ENCODE assay signal across 1 cellular context in the genomic region with DNA sequence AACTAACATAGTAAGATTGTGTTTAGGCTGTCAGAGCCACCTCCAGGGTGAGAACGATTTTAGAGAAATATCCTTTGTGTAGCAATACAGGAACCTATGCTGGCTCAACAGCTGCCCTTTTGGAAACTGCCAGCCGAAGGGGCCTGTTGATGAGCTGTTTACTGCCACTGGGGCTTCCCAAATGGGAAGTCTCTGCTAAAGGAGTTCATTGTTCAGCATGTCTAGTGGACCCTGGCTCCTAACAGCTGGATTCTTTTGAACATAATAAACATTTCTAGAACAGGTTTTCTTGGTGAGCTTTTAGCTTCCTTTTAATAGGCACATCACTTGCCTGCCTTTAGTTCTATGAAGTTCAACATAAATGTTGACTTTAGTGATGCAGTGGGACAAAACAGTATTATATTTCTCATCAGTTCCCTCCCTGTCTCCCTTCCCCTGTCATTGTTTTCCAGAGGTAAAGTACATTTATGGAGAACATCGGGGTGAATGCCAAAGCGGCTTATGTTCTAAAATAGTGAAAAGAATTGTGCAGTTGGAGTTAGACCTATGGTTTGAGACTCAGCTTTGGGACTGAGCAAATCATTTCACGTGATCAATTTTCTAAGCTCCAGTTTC.
A peak's percentile ranks its signal among the peaks of the same experiment; 100 is the strongest.
TF ChIP-seq lines count a peak whose summit lies in the region.

No MANE protein-coding gene starts in this region.

TF ChIP-seq in HepG2, 621 proteins besides CTCF, POLR2A, EP300 and RAD21 (continued from another document and continues in another):
- TF ChIP-seq TRAFD1 (CRISPR knock-in tag; IDR thresholded peaks at IDR 0.05; ENCODE audit: borderline replicate concordance): no peak
- no peak for TF ChIP-seq BRD4 (CRISPR knock-in tag; IDR thresholded peaks at IDR 0.05)
- TF ChIP-seq NR2C2 (CRISPR knock-in tag; IDR thresholded peaks at IDR 0.05; ENCODE audit: borderline replicate concordance): no peak
- no peak for TF ChIP-seq GZF1 (CRISPR knock-in tag; IDR thresholded peaks at IDR 0.05)
- TF ChIP-seq ZNF710 (CRISPR knock-in tag; IDR thresholded peaks at IDR 0.05; ENCODE audit: borderline replicate concordance): peak; percentile 47; the same call in 1 of the 2 replicates
- TF ChIP-seq SAP130 (CRISPR knock-in tag; IDR thresholded peaks at IDR 0.05; ENCODE audit: low read depth): 0 out of 2 replicates have a peak, but pooled peaks have one; percentile 46
- no peak for TF ChIP-seq MLXIP (CRISPR knock-in tag; IDR thresholded peaks at IDR 0.05; ENCODE audit: borderline replicate concordance)
- TF ChIP-seq, protein P1, sequence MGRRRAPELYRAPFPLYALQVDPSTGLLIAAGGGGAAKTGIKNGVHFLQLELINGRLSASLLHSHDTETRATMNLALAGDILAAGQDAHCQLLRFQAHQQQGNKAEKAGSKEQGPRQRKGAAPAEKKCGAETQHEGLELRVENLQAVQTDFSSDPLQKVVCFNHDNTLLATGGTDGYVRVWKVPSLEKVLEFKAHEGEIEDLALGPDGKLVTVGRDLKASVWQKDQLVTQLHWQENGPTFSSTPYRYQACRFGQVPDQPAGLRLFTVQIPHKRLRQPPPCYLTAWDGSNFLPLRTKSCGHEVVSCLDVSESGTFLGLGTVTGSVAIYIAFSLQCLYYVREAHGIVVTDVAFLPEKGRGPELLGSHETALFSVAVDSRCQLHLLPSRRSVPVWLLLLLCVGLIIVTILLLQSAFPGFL (CRISPR knock-in tag; IDR thresholded peaks at IDR 0.05): no peak
- TF ChIP-seq ATF7-NPFF (CRISPR knock-in tag; IDR thresholded peaks at IDR 0.05; ENCODE audit: low read depth): no peak
- TF ChIP-seq CENPT (CRISPR knock-in tag; IDR thresholded peaks at IDR 0.05; ENCODE audit: low read depth): no peak
- TF ChIP-seq POLR2AphosphoS2 (IDR thresholded peaks at IDR 0.05; ENCODE audit: low read depth, low read length): no peak
- TF ChIP-seq, protein P2, sequence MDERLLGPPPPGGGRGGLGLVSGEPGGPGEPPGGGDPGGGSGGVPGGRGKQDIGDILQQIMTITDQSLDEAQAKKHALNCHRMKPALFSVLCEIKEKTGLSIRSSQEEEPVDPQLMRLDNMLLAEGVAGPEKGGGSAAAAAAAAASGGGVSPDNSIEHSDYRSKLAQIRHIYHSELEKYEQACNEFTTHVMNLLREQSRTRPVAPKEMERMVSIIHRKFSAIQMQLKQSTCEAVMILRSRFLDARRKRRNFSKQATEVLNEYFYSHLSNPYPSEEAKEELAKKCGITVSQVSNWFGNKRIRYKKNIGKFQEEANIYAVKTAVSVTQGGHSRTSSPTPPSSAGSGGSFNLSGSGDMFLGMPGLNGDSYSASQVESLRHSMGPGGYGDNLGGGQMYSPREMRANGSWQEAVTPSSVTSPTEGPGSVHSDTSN (CRISPR knock-in tag; IDR thresholded peaks at IDR 0.05): no peak
- TF ChIP-seq, protein P3, sequence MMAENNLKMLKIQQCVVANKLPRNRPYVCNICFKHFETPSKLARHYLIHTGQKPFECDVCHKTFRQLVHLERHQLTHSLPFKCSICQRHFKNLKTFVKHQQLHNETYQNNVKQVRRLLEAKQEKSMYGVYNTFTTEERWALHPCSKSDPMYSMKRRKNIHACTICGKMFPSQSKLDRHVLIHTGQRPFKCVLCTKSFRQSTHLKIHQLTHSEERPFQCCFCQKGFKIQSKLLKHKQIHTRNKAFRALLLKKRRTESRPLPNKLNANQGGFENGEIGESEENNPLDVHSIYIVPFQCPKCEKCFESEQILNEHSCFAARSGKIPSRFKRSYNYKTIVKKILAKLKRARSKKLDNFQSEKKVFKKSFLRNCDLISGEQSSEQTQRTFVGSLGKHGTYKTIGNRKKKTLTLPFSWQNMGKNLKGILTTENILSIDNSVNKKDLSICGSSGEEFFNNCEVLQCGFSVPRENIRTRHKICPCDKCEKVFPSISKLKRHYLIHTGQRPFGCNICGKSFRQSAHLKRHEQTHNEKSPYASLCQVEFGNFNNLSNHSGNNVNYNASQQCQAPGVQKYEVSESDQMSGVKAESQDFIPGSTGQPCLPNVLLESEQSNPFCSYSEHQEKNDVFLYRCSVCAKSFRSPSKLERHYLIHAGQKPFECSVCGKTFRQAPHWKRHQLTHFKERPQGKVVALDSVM (CRISPR knock-in tag; IDR thresholded peaks at IDR 0.05): no peak
- TF ChIP-seq ZNF10 (CRISPR knock-in tag; IDR thresholded peaks at IDR 0.05; ENCODE audit: borderline replicate concordance, low read depth): no peak
- no peak for TF ChIP-seq MED13 (CRISPR knock-in tag; IDR thresholded peaks at IDR 0.05)
- no peak for TF ChIP-seq ARNTL (CRISPR knock-in tag; IDR thresholded peaks at IDR 0.05)
- TF ChIP-seq, protein P4, sequence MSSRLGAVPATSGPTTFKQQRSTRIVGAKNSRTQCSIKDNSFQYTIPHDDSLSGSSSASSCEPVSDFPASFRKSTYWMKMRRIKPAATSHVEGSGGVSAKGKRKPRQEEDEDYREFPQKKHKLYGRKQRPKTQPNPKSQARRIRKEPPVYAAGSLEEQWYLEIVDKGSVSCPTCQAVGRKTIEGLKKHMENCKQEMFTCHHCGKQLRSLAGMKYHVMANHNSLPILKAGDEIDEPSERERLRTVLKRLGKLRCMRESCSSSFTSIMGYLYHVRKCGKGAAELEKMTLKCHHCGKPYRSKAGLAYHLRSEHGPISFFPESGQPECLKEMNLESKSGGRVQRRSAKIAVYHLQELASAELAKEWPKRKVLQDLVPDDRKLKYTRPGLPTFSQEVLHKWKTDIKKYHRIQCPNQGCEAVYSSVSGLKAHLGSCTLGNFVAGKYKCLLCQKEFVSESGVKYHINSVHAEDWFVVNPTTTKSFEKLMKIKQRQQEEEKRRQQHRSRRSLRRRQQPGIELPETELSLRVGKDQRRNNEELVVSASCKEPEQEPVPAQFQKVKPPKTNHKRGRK (CRISPR knock-in tag; IDR thresholded peaks at IDR 0.05): no peak
- no peak for TF ChIP-seq ZFP36 (IDR thresholded peaks at IDR 0.05; ENCODE audit: borderline replicate concordance, low read depth, low read length, partially characterized antibody)
- TF ChIP-seq RORA (CRISPR knock-in tag; IDR thresholded peaks at IDR 0.05): no peak
- TF ChIP-seq ZMYM3 (CRISPR knock-in tag; IDR thresholded peaks at IDR 0.05): no peak
- no peak for TF ChIP-seq MAZ (IDR thresholded peaks at IDR 0.05; ENCODE audit: borderline replicate concordance, low read depth, low read length)
- TF ChIP-seq MAZ (CRISPR knock-in tag; IDR thresholded peaks at IDR 0.05; ENCODE audit: low read depth): no peak
- no peak for TF ChIP-seq TBP (CRISPR knock-in tag; IDR thresholded peaks at IDR 0.05)
- TF ChIP-seq, protein P5, sequence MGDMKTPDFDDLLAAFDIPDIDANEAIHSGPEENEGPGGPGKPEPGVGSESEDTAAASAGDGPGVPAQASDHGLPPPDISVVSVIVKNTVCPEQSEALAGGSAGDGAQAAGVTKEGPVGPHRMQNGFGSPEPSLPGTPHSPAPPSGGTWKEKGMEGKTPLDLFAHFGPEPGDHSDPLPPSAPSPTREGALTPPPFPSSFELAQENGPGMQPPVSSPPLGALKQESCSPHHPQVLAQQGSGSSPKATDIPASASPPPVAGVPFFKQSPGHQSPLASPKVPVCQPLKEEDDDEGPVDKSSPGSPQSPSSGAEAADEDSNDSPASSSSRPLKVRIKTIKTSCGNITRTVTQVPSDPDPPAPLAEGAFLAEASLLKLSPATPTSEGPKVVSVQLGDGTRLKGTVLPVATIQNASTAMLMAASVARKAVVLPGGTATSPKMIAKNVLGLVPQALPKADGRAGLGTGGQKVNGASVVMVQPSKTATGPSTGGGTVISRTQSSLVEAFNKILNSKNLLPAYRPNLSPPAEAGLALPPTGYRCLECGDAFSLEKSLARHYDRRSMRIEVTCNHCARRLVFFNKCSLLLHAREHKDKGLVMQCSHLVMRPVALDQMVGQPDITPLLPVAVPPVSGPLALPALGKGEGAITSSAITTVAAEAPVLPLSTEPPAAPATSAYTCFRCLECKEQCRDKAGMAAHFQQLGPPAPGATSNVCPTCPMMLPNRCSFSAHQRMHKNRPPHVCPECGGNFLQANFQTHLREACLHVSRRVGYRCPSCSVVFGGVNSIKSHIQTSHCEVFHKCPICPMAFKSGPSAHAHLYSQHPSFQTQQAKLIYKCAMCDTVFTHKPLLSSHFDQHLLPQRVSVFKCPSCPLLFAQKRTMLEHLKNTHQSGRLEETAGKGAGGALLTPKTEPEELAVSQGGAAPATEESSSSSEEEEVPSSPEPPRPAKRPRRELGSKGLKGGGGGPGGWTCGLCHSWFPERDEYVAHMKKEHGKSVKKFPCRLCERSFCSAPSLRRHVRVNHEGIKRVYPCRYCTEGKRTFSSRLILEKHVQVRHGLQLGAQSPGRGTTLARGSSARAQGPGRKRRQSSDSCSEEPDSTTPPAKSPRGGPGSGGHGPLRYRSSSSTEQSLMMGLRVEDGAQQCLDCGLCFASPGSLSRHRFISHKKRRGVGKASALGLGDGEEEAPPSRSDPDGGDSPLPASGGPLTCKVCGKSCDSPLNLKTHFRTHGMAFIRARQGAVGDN (CRISPR knock-in tag; IDR thresholded peaks at IDR 0.05): no peak
- TF ChIP-seq MEF2D (CRISPR knock-in tag; IDR thresholded peaks at IDR 0.05): no peak
- TF ChIP-seq ZC3H13 (CRISPR knock-in tag; IDR thresholded peaks at IDR 0.05): no peak
- TF ChIP-seq ZNF639 (CRISPR knock-in tag; conservative IDR thresholded peaks at IDR 0.05): no peak
- no peak for TF ChIP-seq ZNF891 (CRISPR knock-in tag; IDR thresholded peaks at IDR 0.05)
- TF ChIP-seq, protein P6, sequence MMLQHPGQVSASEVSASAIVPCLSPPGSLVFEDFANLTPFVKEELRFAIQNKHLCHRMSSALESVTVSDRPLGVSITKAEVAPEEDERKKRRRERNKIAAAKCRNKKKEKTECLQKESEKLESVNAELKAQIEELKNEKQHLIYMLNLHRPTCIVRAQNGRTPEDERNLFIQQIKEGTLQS (CRISPR knock-in tag; IDR thresholded peaks at IDR 0.05): no peak
- TF ChIP-seq, protein P7, sequence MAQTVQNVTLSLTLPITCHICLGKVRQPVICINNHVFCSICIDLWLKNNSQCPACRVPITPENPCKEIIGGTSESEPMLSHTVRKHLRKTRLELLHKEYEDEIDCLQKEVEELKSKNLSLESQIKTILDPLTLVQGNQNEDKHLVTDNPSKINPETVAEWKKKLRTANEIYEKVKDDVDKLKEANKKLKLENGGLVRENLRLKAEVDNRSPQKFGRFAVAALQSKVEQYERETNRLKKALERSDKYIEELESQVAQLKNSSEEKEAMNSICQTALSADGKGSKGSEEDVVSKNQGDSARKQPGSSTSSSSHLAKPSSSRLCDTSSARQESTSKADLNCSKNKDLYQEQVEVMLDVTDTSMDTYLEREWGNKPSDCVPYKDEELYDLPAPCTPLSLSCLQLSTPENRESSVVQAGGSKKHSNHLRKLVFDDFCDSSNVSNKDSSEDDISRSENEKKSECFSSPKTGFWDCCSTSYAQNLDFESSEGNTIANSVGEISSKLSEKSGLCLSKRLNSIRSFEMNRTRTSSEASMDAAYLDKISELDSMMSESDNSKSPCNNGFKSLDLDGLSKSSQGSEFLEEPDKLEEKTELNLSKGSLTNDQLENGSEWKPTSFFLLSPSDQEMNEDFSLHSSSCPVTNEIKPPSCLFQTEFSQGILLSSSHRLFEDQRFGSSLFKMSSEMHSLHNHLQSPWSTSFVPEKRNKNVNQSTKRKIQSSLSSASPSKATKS (CRISPR knock-in tag; IDR thresholded peaks at IDR 0.05): no peak
- TF ChIP-seq BRCA1 (CRISPR knock-in tag; IDR thresholded peaks at IDR 0.05): peak; percentile 79; the same call in 1 of the 2 replicates
- TF ChIP-seq ZNF546 (CRISPR knock-in tag; conservative IDR thresholded peaks at IDR 0.05): no peak
- TF ChIP-seq SP140L (CRISPR knock-in tag; IDR thresholded peaks at IDR 0.05; ENCODE audit: borderline replicate concordance): no peak
- TF ChIP-seq NFIC (IDR thresholded peaks at IDR 0.05; ENCODE audit: low read length): no peak
